8 cellular contexts compared by ENCODE assay signal in genomic region chr16:14249291-14250032, GRCh38.
A peak's percentile ranks its signal among the peaks of the same experiment; 100 is the strongest.
DNase-seq lines count a peak whose midpoint lies in the region; ATAC-seq lines count a peak whose summit lies in the region.

No MANE protein-coding gene starts in this region.

- ATAC-seq in GM18858 (IDR thresholded peaks at IDR 0.05; ENCODE audit: unreplicated experiment) (no peak), HG03342 (IDR thresholded peaks at IDR 0.05; ENCODE audit: unreplicated experiment) (no peak)

- in situ Hi-C loops in T47D (cut with HindIII; ENCODE audit: low pct_unique_long_range_greater_than_20kb, low sequenced_read_pairs) = no loop called here

- peak; percentile 73 for DNase-seq in GM03348 (ENCODE audit: low spot score)
- peak; percentile 29 for DNase-seq in LHCN-M2 (ENCODE audit: low read depth)
- DNase-seq in T1000 (lab: John Stamatoyannopoulos, UW) = peak; percentile 26
- DNase-seq in T47D (ENCODE audit: low read depth in 1 of 2, low spot score in 1 of 2) = peak; percentile 9 to 55
- DNase-seq in kidney tubule cell (ENCODE audit: low spot score) = peak; percentile 52
- peak in 2 of 3 donors; percentile 14 to 26 for DNase-seq in stimulated activated CD4-positive, alpha-beta T cell treated with anti-CD3 and anti-CD28 coated beads, TNF-alpha, amount 100 ng/mL, for 48 hours (ENCODE audit: low read depth in 3 of 3)

Comparison
In these comparisons a context has a peak if more than half of its experiments do, and no peak if none do; other contexts are left out.
1. DNase-seq: peak in every context shown above with its lines; median percentile 73 in GM03348; 52 in kidney tubule cell; 32 in T47D; 29 in LHCN-M2; 26 in T1000; 20 in stimulated activated CD4-positive, alpha-beta T cell treated with anti-CD3 and anti-CD28 coated beads, TNF-alpha, amount 100 ng/mL, for 48 hours.